1 cellular context compared by ENCODE assay signal in genomic region chr14:76133103-76133502, GRCh38.
A peak's percentile ranks its signal among the peaks of the same experiment; 100 is the strongest.
TF ChIP-seq lines count a peak whose summit lies in the region.

No MANE protein-coding gene starts in this region.

TF ChIP-seq in HepG2, 621 proteins besides CTCF, POLR2A, EP300 and RAD21 (continued from another document and continues in another):
- TF ChIP-seq TRAFD1 (CRISPR knock-in tag; IDR thresholded peaks at IDR 0.05; ENCODE audit: borderline replicate concordance) (no peak), KLF11 (CRISPR knock-in tag; IDR thresholded peaks at IDR 0.05) (no peak), WIZ (CRISPR knock-in tag; IDR thresholded peaks at IDR 0.05) (peak; percentile 93), EHMT2 (IDR thresholded peaks at IDR 0.05; ENCODE audit: borderline replicate concordance, low read depth, low read length) (peak; percentile 96), ZBTB42 (CRISPR knock-in tag; IDR thresholded peaks at IDR 0.05) (no peak), KIAA2018 (CRISPR knock-in tag; IDR thresholded peaks at IDR 0.05; ENCODE audit: borderline replicate concordance) (no peak), ZNF431 (CRISPR knock-in tag; IDR thresholded peaks at IDR 0.05; ENCODE audit: borderline replicate concordance, low read depth) (no peak), ZNF839 (CRISPR knock-in tag; IDR thresholded peaks at IDR 0.05; ENCODE audit: borderline replicate concordance) (no peak), KDM3A (CRISPR knock-in tag; IDR thresholded peaks at IDR 0.05; ENCODE audit: low read depth) (no peak), HHEX (CRISPR knock-in tag; IDR thresholded peaks at IDR 0.05) (no peak), HNRNPK (IDR thresholded peaks at IDR 0.05; ENCODE audit: low read depth, low read length, poor library complexity, severe bottlenecking) (no peak), ZNF362 (CRISPR knock-in tag; IDR thresholded peaks at IDR 0.05; ENCODE audit: borderline replicate concordance) (no peak), NR2F1 (CRISPR knock-in tag; IDR thresholded peaks at IDR 0.05) (no peak), MLX (CRISPR knock-in tag; IDR thresholded peaks at IDR 0.05) (no peak), ZNF558 (CRISPR knock-in tag; IDR thresholded peaks at IDR 0.05; ENCODE audit: borderline replicate concordance) (no peak), FLYWCH1 (CRISPR knock-in tag; IDR thresholded peaks at IDR 0.05) (no peak), DBP (CRISPR knock-in tag; IDR thresholded peaks at IDR 0.05; ENCODE audit: not compliant biosample characterization) (no peak), RARA (CRISPR knock-in tag; IDR thresholded peaks at IDR 0.05) (0 out of 2 replicates have a peak, but pooled peaks have one; percentile 23), ZNF143 (CRISPR knock-in tag; IDR thresholded peaks at IDR 0.05) (no peak), ETV5 (CRISPR knock-in tag; IDR thresholded peaks at IDR 0.05; ENCODE audit: borderline replicate concordance) (no peak), HMGXB3 (CRISPR knock-in tag; IDR thresholded peaks at IDR 0.05; ENCODE audit: borderline replicate concordance) (0 out of 2 replicates have a peak, but pooled peaks have one; percentile 34), HBP1 (CRISPR knock-in tag; IDR thresholded peaks at IDR 0.05; ENCODE audit: low read depth) (no peak), MIER2 (CRISPR knock-in tag; IDR thresholded peaks at IDR 0.05) (peak; percentile 96), ZNF770 (CRISPR knock-in tag; IDR thresholded peaks at IDR 0.05) (no peak), RFX5 (IDR thresholded peaks at IDR 0.05; ENCODE audit: low read depth, low read length) (no peak), PREB (CRISPR knock-in tag; IDR thresholded peaks at IDR 0.05) (no peak)
